Comparison of ENCODE assay signal across 8 cellular contexts in the genomic region with DNA sequence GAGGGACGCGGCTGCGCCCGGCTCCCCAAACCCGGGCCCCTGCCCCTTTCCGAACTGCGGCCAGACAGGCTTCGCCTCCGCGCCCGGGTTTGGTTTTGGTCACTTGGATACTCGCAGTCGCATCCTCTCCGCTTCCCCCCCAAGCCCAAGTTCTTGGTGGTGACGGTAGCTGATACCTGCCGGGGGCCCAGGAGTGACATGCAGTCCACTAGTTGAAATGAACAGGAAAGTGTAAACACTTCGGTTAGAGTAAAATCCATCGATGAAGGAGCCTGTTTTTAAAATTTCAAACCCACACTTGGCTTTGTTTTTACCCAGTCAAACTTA. TPM values are rescaled to one million over a fixed set of nuclear protein-coding genes. Genes with fewer than 3 reads are reported as not detected.
DNase-seq lines count a peak whose midpoint lies in the region; ATAC-seq and TF ChIP-seq lines count a peak whose summit lies in the region.

No MANE protein-coding gene starts in this region.

- peaks cover 0 to 3% of the 10 kb centered on the region in 2 donors for H3K4me1 ChIP-seq in ascending aorta
- peaks cover 7 to 39% (median 22%) of the 10 kb centered on the region in 4 donors for H3K4me1 ChIP-seq in liver (ENCODE audit: control insufficient read depth in 4 of 4, insufficient read depth in 4 of 4, low read length in 3 of 4)
- H3K4me1 ChIP-seq in stomach smooth muscle (ENCODE audit: control insufficient read depth, insufficient read depth, low read length) = peaks cover 3% of the 10 kb centered on the region

- in situ Hi-C loops in GM13977 (cut with MboI; ENCODE audit: low pct_unique_long_range_greater_than_20kb, low sequenced_read_pairs, unreplicated experiment) = no loop called here

- TF ChIP-seq CTCF in ascending aorta (IDR thresholded peaks at IDR 0.05) = no peak
- TF ChIP-seq CTCF in liver (IDR thresholded peaks at IDR 0.05; ENCODE audit: low read depth, low read length, missing input control) = no peak
- no peak for TF ChIP-seq CTCF in GM13977 (IDR thresholded peaks at IDR 0.05; ENCODE audit: extremely low read depth, insufficient read depth, missing control alignments)

- no peaks in the 10 kb centered on the region for H3K36me3 ChIP-seq in ascending aorta
- no peaks in the 10 kb centered on the region for H3K36me3 ChIP-seq in liver (ENCODE audit: control insufficient read depth in 4 of 4, insufficient read depth in 3 of 4, low read depth in 1 of 4, low read length in 3 of 4)
- H3K36me3 ChIP-seq in stomach smooth muscle (ENCODE audit: control insufficient read depth in 2 of 2, insufficient read depth in 2 of 2, low read length in 2 of 2) = no peaks in the 10 kb centered on the region

- H3K4me3 ChIP-seq in ascending aorta (peak overlapping the region; percentile 66 to 95), liver (ENCODE audit: low read depth in 1 of 3, low read length in 3 of 3) (peak overlapping the region; percentile 67 to 87 (median 72)), stomach smooth muscle (ENCODE audit: low read length in 2 of 2) (peak overlapping the region; percentile 87 to 93)

- peak; percentile 36 for ATAC-seq in HG03520 (IDR thresholded peaks at IDR 0.05; ENCODE audit: unreplicated experiment)

- TF ChIP-seq RAD21 in liver (IDR thresholded peaks at IDR 0.05) = no peak

- H3K27ac ChIP-seq in ascending aorta (peak overlapping the region; percentile 78 to 86), liver (ENCODE audit: low read depth in 1 of 2, low read length in 2 of 2) (peak overlapping the region; percentile 83 to 92), stomach smooth muscle (ENCODE audit: low read length) (peak overlapping the region; percentile 62)

- H3K27me3 ChIP-seq in ascending aorta = no peaks in the 10 kb centered on the region
- no peaks in the 10 kb centered on the region for H3K27me3 ChIP-seq in liver (ENCODE audit: control insufficient read depth in 4 of 4, insufficient read depth in 4 of 4, low read length in 3 of 4)
- no peaks in the 10 kb centered on the region for H3K27me3 ChIP-seq in stomach smooth muscle (ENCODE audit: control insufficient read depth in 1 of 2, insufficient read depth in 2 of 2, low read length in 2 of 2)

- H3K9ac ChIP-seq in liver (ENCODE audit: low read depth in 1 of 2, low read length in 2 of 2) (peak overlapping the region; percentile 34 to 66), stomach smooth muscle (ENCODE audit: low read length in 2 of 2) (peak overlapping the region; percentile 81 to 89)

- H3K9me3 ChIP-seq in ascending aorta (no peaks in the 10 kb centered on the region), liver (ENCODE audit: control insufficient read depth in 4 of 4, low read length in 3 of 4) (no peaks in the 10 kb centered on the region), stomach smooth muscle (ENCODE audit: control insufficient read depth in 2 of 2, low read length in 2 of 2) (no peaks in the 10 kb centered on the region)

- under 1% methylated on average over 18 of the region's 18 CpGs for WGBS in liver

- peak; percentile 38 to 60 for DNase-seq in NCI-H2081 (lab: John Stamatoyannopoulos, UW)
- DNase-seq in NCI-H2081 treated with DMSO at 0.1 percent for 48 hours (lab: John Stamatoyannopoulos, UW) = no peak
- no peak for DNase-seq in ascending aorta (ENCODE audit: low spot score in 2 of 2)
- no peak for DNase-seq in DMS79 (lab: John Stamatoyannopoulos, UW)
- DNase-seq in GM13977 (ENCODE audit: low spot score) = no peak

- intact Hi-C loops in ascending aorta (cut with DNase I) = loop anchor here (2.0 to 10.0 kb wide), 2 partner anchors 19 to 271 kb away; no protein-coding TSS in a partner anchor

TF ChIP-seq in liver, 16 proteins besides CTCF, POLR2A, EP300 and RAD21:
- TF ChIP-seq TAF1 (conservative IDR thresholded peaks at IDR 0.05) (no peak), EGR1 (IDR thresholded peaks at IDR 0.05; ENCODE audit: low read depth in 2 of 2) (no peak), SP1 (IDR thresholded peaks at IDR 0.05) (no peak), GABPA (IDR thresholded peaks at IDR 0.05 in 1 of 2, conservative IDR thresholded peaks at IDR 0.05 in 1 of 2) (no peak), YY1 (IDR thresholded peaks at IDR 0.05) (no peak), FOXA1 (IDR thresholded peaks at IDR 0.05) (no peak), HNF4G (IDR thresholded peaks at IDR 0.05) (no peak), JUND (IDR thresholded peaks at IDR 0.05) (no peak), RXRA (IDR thresholded peaks at IDR 0.05) (no peak), HNF4A (conservative IDR thresholded peaks at IDR 0.05) (no peak), FOXA2 (IDR thresholded peaks at IDR 0.05) (no peak)
- TF ChIP-seq, protein P1, sequence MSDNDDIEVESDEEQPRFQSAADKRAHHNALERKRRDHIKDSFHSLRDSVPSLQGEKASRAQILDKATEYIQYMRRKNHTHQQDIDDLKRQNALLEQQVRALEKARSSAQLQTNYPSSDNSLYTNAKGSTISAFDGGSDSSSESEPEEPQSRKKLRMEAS (IDR thresholded peaks at IDR 0.05) = no peak
- TF ChIP-seq, protein P2, sequence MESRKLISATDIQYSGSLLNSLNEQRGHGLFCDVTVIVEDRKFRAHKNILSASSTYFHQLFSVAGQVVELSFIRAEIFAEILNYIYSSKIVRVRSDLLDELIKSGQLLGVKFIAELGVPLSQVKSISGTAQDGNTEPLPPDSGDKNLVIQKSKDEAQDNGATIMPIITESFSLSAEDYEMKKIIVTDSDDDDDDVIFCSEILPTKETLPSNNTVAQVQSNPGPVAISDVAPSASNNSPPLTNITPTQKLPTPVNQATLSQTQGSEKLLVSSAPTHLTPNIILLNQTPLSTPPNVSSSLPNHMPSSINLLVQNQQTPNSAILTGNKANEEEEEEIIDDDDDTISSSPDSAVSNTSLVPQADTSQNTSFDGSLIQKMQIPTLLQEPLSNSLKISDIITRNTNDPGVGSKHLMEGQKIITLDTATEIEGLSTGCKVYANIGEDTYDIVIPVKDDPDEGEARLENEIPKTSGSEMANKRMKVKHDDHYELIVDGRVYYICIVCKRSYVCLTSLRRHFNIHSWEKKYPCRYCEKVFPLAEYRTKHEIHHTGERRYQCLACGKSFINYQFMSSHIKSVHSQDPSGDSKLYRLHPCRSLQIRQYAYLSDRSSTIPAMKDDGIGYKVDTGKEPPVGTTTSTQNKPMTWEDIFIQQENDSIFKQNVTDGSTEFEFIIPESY (IDR thresholded peaks at IDR 0.05) = no peak
- TF ChIP-seq, protein P3, sequence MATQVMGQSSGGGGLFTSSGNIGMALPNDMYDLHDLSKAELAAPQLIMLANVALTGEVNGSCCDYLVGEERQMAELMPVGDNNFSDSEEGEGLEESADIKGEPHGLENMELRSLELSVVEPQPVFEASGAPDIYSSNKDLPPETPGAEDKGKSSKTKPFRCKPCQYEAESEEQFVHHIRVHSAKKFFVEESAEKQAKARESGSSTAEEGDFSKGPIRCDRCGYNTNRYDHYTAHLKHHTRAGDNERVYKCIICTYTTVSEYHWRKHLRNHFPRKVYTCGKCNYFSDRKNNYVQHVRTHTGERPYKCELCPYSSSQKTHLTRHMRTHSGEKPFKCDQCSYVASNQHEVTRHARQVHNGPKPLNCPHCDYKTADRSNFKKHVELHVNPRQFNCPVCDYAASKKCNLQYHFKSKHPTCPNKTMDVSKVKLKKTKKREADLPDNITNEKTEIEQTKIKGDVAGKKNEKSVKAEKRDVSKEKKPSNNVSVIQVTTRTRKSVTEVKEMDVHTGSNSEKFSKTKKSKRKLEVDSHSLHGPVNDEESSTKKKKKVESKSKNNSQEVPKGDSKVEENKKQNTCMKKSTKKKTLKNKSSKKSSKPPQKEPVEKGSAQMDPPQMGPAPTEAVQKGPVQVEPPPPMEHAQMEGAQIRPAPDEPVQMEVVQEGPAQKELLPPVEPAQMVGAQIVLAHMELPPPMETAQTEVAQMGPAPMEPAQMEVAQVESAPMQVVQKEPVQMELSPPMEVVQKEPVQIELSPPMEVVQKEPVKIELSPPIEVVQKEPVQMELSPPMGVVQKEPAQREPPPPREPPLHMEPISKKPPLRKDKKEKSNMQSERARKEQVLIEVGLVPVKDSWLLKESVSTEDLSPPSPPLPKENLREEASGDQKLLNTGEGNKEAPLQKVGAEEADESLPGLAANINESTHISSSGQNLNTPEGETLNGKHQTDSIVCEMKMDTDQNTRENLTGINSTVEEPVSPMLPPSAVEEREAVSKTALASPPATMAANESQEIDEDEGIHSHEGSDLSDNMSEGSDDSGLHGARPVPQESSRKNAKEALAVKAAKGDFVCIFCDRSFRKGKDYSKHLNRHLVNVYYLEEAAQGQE (IDR thresholded peaks at IDR 0.05) = no peak
- TF ChIP-seq, protein P4, sequence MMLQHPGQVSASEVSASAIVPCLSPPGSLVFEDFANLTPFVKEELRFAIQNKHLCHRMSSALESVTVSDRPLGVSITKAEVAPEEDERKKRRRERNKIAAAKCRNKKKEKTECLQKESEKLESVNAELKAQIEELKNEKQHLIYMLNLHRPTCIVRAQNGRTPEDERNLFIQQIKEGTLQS (IDR thresholded peaks at IDR 0.05) = no peak

RNA-seq across cellular contexts. Expression of a gene that starts 0.7 kb away (rescaled TPM):
- 3.5 TPM for total RNA-seq in ascending aorta
- total RNA-seq in liver = 10 to 100 TPM; 11.5 to 31.4 TPM
- 10 to 100 TPM in 1 of 2 donors, 1 to 10 TPM in 1; 2.8 to 10.5 TPM for polyA plus RNA-seq in liver

Comparison
In these comparisons a context has a peak if more than half of its experiments do, and no peak if none do; other contexts are left out.
1. DNase-seq: peak in NCI-H2081 (2 of 2); none in NCI-H2081 treated with DMSO at 0.1 percent for 48 hours (single experiment), ascending aorta (0 of 2), DMS79 (single experiment) and GM13977 (single experiment).
2. Peak in every context shown above with its lines, with median percentiles within 50 percentile points of each other: H3K27ac ChIP-seq and H3K4me3 ChIP-seq.